Comparison of ENCODE assay signal across 7 cellular contexts in genomic region chr11:10770626-10771254, GRCh38. TPM values are rescaled to one million over a fixed set of nuclear protein-coding genes. Genes with fewer than 3 reads are reported as not detected.
DNase-seq lines count a peak whose midpoint lies in the region; ATAC-seq and TF ChIP-seq lines count a peak whose summit lies in the region.

No MANE protein-coding gene starts in this region.

- no peaks in the 10 kb centered on the region for H3K9me3 Mint-ChIP-seq in nephron progenitor cell

- no peak for ATAC-seq in HG03175 (IDR thresholded peaks at IDR 0.05; ENCODE audit: unreplicated experiment)

- H3K4me3 ChIP-seq in HFF-Myc (replicated peaks; ENCODE audit: low read depth, low read length) (no peak overlapping the region), epithelial cell of proximal tubule (ENCODE audit: low read depth, low read length) (no peak overlapping the region)

- H3K27ac Mint-ChIP-seq in nephron progenitor cell: no peak overlapping the region

- in situ Hi-C loops in SK-MEL-5 (cut with HindIII; ENCODE audit: low pct_unique_long_range_greater_than_20kb, low sequenced_read_pairs): no loop called here

- H3K4me1 Mint-ChIP-seq in nephron progenitor cell: no peaks in the 10 kb centered on the region

- peak; percentile 40 for DNase-seq in DMS79 treated with DMSO at 0.1 percent for 48 hours (lab: John Stamatoyannopoulos, UW)
- DNase-seq in HFF-Myc (ENCODE audit: extremely low read depth, low read depth): peak; percentile 19
- peak; percentile 69 for DNase-seq in SK-MEL-5 (ENCODE audit: low read depth, low spot score)
- DNase-seq in epithelial cell of proximal tubule (ENCODE audit: low read depth): no peak
- peak; percentile 57 for DNase-seq in nephron progenitor cell
- DNase-seq in NCI-H1436 (lab: John Stamatoyannopoulos, UW): no peak

- H3K4me3 Mint-ChIP-seq in nephron progenitor cell: no peak overlapping the region

- TF ChIP-seq CTCF in HFF-Myc (IDR thresholded peaks at IDR 0.05; ENCODE audit: low read depth, low read length, missing control alignments) (peak; percentile 84), epithelial cell of proximal tubule (conservative IDR thresholded peaks at IDR 0.05; ENCODE audit: low read depth, low read length) (peak; percentile 95), nephron progenitor cell (IDR thresholded peaks at IDR 0.05) (peak; percentile 66)

- peaks cover 67% of the 10 kb centered on the region for H3K36me3 Mint-ChIP-seq in nephron progenitor cell (ENCODE audit: low read depth)

- no peaks in the 10 kb centered on the region for H3K27me3 Mint-ChIP-seq in nephron progenitor cell (ENCODE audit: low read depth, poor library complexity)

RNA-seq across cellular contexts. Expression of gene CTR9, which starts 19.7 kb away (rescaled TPM):
- 19.3 and 21.4 TPM in 2 replicates for total RNA-seq in SK-MEL-5 (2014; rRNA removed; shearing (Covaris generic))
- polyA plus RNA-seq in SK-MEL-5 (2015; cell fraction: cytosol; rRNA removed): 30.1 and 39.3 TPM in 2 replicates
- 16.3 and 18.6 TPM in 2 replicates for polyA plus RNA-seq in SK-MEL-5 (2015; cell fraction: nucleus; rRNA removed)
- 20.5 and 25.0 TPM in 2 replicates for total RNA-seq in epithelial cell of proximal tubule

RNA-seq across cellular contexts. Expression of gene EIF4G2, which starts 38.0 kb away (rescaled TPM):
- 934 and 959 TPM in 2 replicates for total RNA-seq in SK-MEL-5 (2014; rRNA removed; shearing (Covaris generic))
- 511 and 639 TPM in 2 replicates for polyA plus RNA-seq in SK-MEL-5 (2015; cell fraction: cytosol; rRNA removed)
- 710 and 851 TPM in 2 replicates for polyA plus RNA-seq in SK-MEL-5 (2015; cell fraction: nucleus; rRNA removed)
- total RNA-seq in epithelial cell of proximal tubule: 528 and 712 TPM in 2 replicates

Comparison
In these comparisons a context has a peak if more than half of its experiments do, and no peak if none do; other contexts are left out.
1. DNase-seq: peak in DMS79 treated with DMSO at 0.1 percent for 48 hours (single experiment), HFF-Myc (single experiment), SK-MEL-5 (single experiment) and nephron progenitor cell (single experiment); none in epithelial cell of proximal tubule (single experiment) and NCI-H1436 (single experiment).
2. Peak in every context shown above with its lines, with median percentiles within 50 percentile points of each other: CTCF ChIP-seq.